Comparison of ENCODE assay signal across 8 cellular contexts in genomic region chr4:109332926-109333464, GRCh38. TPM values are rescaled to one million over a fixed set of nuclear protein-coding genes. Genes with fewer than 3 reads are reported as not detected.
DNase-seq lines count a peak whose midpoint lies in the region; ATAC-seq and TF ChIP-seq lines count a peak whose summit lies in the region.
"Had no signal": no experiment of that assay in that cellular context is flagged by ENCODE, and none has a peak within 500 bp of the region (broad histone marks: within the 10 kb centered on the region; RNA-seq: fewer than 3 reads in every experiment).

No MANE protein-coding gene starts in this region.

- no peak overlapping the region for H3K4me3 ChIP-seq in H7 (ENCODE audit: insufficient read depth, low read depth, low read length)

- H3K27me3 ChIP-seq in H7 (ENCODE audit: control insufficient read depth, insufficient read depth, low read length), result no peaks in the 10 kb centered on the region

- no peaks in the 10 kb centered on the region for H3K36me3 ChIP-seq in H7 (replicated peaks; ENCODE audit: control insufficient read depth, insufficient read depth, low read length)

- no peak overlapping the region for H3K4me3 Mint-ChIP-seq in nephron progenitor cell

- TF ChIP-seq CTCF in nephron progenitor cell (IDR thresholded peaks at IDR 0.05) (no peak), GM20000 (IDR thresholded peaks at IDR 0.05; ENCODE audit: extremely low read depth, missing control alignments) (no peak)

- no peaks in the 10 kb centered on the region for H3K36me3 Mint-ChIP-seq in nephron progenitor cell (ENCODE audit: low read depth)

- DNase-seq in ELR (ENCODE audit: low read depth) (peak; percentile 5), H7 (peak; percentile 78), amniotic epithelial cell (ENCODE audit: low read depth) (peak; percentile 13), nephron progenitor cell (no peak), GM20000 (ENCODE audit: low spot score) (no peak), occipital lobe (lab: John Stamatoyannopoulos, UW) (no peak)
- DNase-seq: activated CD4-positive, alpha-beta T cell treated with anti-CD3 and anti-CD28 coated beads for 4 hours had no signal

- no peaks in the 10 kb centered on the region for H3K9me3 Mint-ChIP-seq in nephron progenitor cell

- no peak for ATAC-seq in HG03097 (IDR thresholded peaks at IDR 0.05; ENCODE audit: low FRiP score, unreplicated experiment)

- H3K27ac Mint-ChIP-seq in nephron progenitor cell, result peak overlapping the region; percentile 12

- peaks cover 20% of the 10 kb centered on the region for H3K4me1 Mint-ChIP-seq in nephron progenitor cell

- no peaks in the 10 kb centered on the region for H3K27me3 Mint-ChIP-seq in nephron progenitor cell (ENCODE audit: low read depth, poor library complexity)

RNA-seq across cellular contexts. Expression of gene COL25A1, which starts 30.5 kb away (rescaled TPM):
- 2.1 and 2.5 TPM in 2 replicates for total RNA-seq in H7 (2014; rRNA removed; shearing (Covaris generic))
- 6.4 TPM for total RNA-seq in occipital lobe

Comparison
In these comparisons a context has a peak if more than half of its experiments do, and no peak if none do; other contexts are left out.
1. DNase-seq: peak in ELR (single experiment), H7 (single experiment) and amniotic epithelial cell (single experiment); none in nephron progenitor cell (single experiment), GM20000 (single experiment) and occipital lobe (single experiment).